7 cellular contexts compared by ENCODE assay signal in genomic region chr22:43230983-43231723, GRCh38. TPM values are rescaled to one million over a fixed set of nuclear protein-coding genes. Genes with fewer than 3 reads are reported as not detected.
DNase-seq lines count a peak whose midpoint lies in the region; ATAC-seq, FAIRE-seq and TF ChIP-seq lines count a peak whose summit lies in the region.

No MANE protein-coding gene starts in this region.

- no peaks in the 10 kb centered on the region for H4K20me1 ChIP-seq in astrocyte (ENCODE audit: insufficient read depth, low read length)

- peaks cover 6% of the 10 kb centered on the region for H3K27me3 Mint-ChIP-seq in T-helper 17 cell
- peaks cover 53% of the 10 kb centered on the region for H3K27me3 Mint-ChIP-seq in astrocyte (ENCODE audit: low read depth, unreplicated experiment)

- no peaks in the 10 kb centered on the region for H3K9me3 Mint-ChIP-seq in astrocyte (ENCODE audit: unreplicated experiment)

- FAIRE-seq in astrocyte (lab: Jason Lieb, UNC) = no peak

- H3K9me3 ChIP-seq in T-helper 17 cell (ENCODE audit: control insufficient read depth, low read length, poor library complexity, severe bottlenecking) (no peaks in the 10 kb centered on the region), astrocyte (ENCODE audit: insufficient read depth, low read depth, low read length) (no peaks in the 10 kb centered on the region)

- peak; percentile 79 for ATAC-seq in T-helper 17 cell

- no peak overlapping the region for H3K4me3 ChIP-seq in GM12864 (ENCODE audit: low read depth, low read length)
- H3K4me3 ChIP-seq in astrocyte (ENCODE audit: insufficient read depth, low read depth, low read length) = no peak overlapping the region

- peak; percentile 96 for TF ChIP-seq CTCF in GM12864 (IDR thresholded peaks at IDR 0.05; ENCODE audit: low read depth, low read length, missing control alignments)
- peak; percentile 78 for TF ChIP-seq CTCF in astrocyte (IDR thresholded peaks at IDR 0.05; ENCODE audit: insufficient read depth, low read depth, low read length)

- DNase-seq in GM12864 (ENCODE audit: low read depth) = peak; percentile 22
- peak; percentile 75 for DNase-seq in NAMALWA (ENCODE audit: low spot score)
- DNase-seq in T-helper 17 cell = peak; percentile 39 to 60 (median 42)
- DNase-seq in astrocyte (ENCODE audit: low read depth) = no peak
- peak; percentile 93 for DNase-seq in iPS-NIHi11 (ENCODE audit: low spot score)
- peak; percentile 74 to 77 for DNase-seq in stimulated activated CD4-positive, alpha-beta T cell treated with anti-CD3 and anti-CD28 coated beads, Interleukin-2, amount 100 ng/mL, for 24 hours
- DNase-seq in dedifferentiated amniotic fluid mesenchymal stem cell (ENCODE audit: extremely low spot score) = no peak

- no peak overlapping the region for H3K27ac ChIP-seq in astrocyte (ENCODE audit: low read depth, low read length)

- no peaks in the 10 kb centered on the region for H3K79me2 ChIP-seq in astrocyte (ENCODE audit: insufficient read depth, low read length)

- no peaks in the 10 kb centered on the region for H3K36me3 Mint-ChIP-seq in T-helper 17 cell (ENCODE audit: low read depth)
- no peaks in the 10 kb centered on the region for H3K36me3 Mint-ChIP-seq in astrocyte (ENCODE audit: low read depth, unreplicated experiment)

- H3K4me1 ChIP-seq in astrocyte (ENCODE audit: insufficient read depth, low read length) = no peaks in the 10 kb centered on the region

- no peaks in the 10 kb centered on the region for H3K36me3 ChIP-seq in astrocyte (ENCODE audit: insufficient read depth, low read length)

- no peak overlapping the region for H2AFZ ChIP-seq in astrocyte (ENCODE audit: low read depth, low read length)

- H3K4me3 Mint-ChIP-seq in T-helper 17 cell (no peak overlapping the region), astrocyte (ENCODE audit: unreplicated experiment) (no peak overlapping the region)

- H3K4me1 Mint-ChIP-seq in T-helper 17 cell = peaks cover 5% of the 10 kb centered on the region
- H3K4me1 Mint-ChIP-seq in astrocyte (ENCODE audit: low read depth, unreplicated experiment) = peaks cover 8% of the 10 kb centered on the region

- H3K27ac Mint-ChIP-seq in T-helper 17 cell (no peak overlapping the region), astrocyte (ENCODE audit: unreplicated experiment) (no peak overlapping the region)

- H3K4me2 ChIP-seq in astrocyte (ENCODE audit: low read length) = no peak overlapping the region

- H3K9ac ChIP-seq in astrocyte (ENCODE audit: low read length) = no peak overlapping the region

- H3K27me3 ChIP-seq in astrocyte (ENCODE audit: insufficient read depth, low read length) = peaks cover 16% of the 10 kb centered on the region

RNA-seq across cellular contexts. Expression of gene TTLL12, which starts 44.2 kb away (rescaled TPM):
- total RNA-seq in T-helper 17 cell (10 to 100 TPM; 12.8 to 17.8 TPM), astrocyte (21.4 and 21.6 TPM in 2 replicates)

Comparison
In these comparisons a context has a peak if more than half of its experiments do, and no peak if none do; other contexts are left out.
1. DNase-seq: peak in GM12864 (single experiment), NAMALWA (single experiment), T-helper 17 cell (3 of 3), iPS-NIHi11 (single experiment) and stimulated activated CD4-positive, alpha-beta T cell treated with anti-CD3 and anti-CD28 coated beads, Interleukin-2, amount 100 ng/mL, for 24 hours (2 of 2); none in astrocyte (single experiment) and dedifferentiated amniotic fluid mesenchymal stem cell (single experiment).